30 cellular contexts compared by ENCODE assay signal in genomic region chr12:86711716-86712115, GRCh38.
DNase-seq lines count a peak whose midpoint lies in the region; ATAC-seq and TF ChIP-seq lines count a peak whose summit lies in the region.
"Had no signal": no experiment of that assay in that cellular context is flagged by ENCODE, and none has a peak within 500 bp of the region (broad histone marks: within the 10 kb centered on the region; RNA-seq: fewer than 3 reads in every experiment).

No MANE protein-coding gene starts in this region.

- H3K9ac ChIP-seq in smooth muscle cell (ENCODE audit: low read depth) = peak overlapping the region; percentile 15

- no peaks in the 10 kb centered on the region for H3F3A ChIP-seq in smooth muscle cell (ENCODE audit: low read depth)

- H3K4me1 ChIP-seq in smooth muscle cell (ENCODE audit: low read depth) = no peaks in the 10 kb centered on the region
- H3K4me1 ChIP-seq: gastrocnemius medialis, suprapubic skin, upper lobe of right lung had no signal

- in situ Hi-C loops in brain microvascular endothelial cell (cut with HindIII; ENCODE audit: low pct_ligation_motif_present, low sequenced_read_pairs) = no loop called here
- in situ Hi-C loops in GM13976 (cut with MboI; ENCODE audit: low sequenced_read_pairs, unreplicated experiment) = no loop called here

- no peaks in the 10 kb centered on the region for H4K20me1 ChIP-seq in smooth muscle cell (ENCODE audit: low read depth)

- H3K36me3 ChIP-seq in brain microvascular endothelial cell (replicated peaks) (no peaks in the 10 kb centered on the region), smooth muscle cell (ENCODE audit: low read depth) (no peaks in the 10 kb centered on the region)
- H3K36me3 ChIP-seq: gastrocnemius medialis, suprapubic skin, upper lobe of right lung, WERI-Rb-1 had no signal

- H3K4me2 ChIP-seq in smooth muscle cell = peak overlapping the region; percentile 67

- ATAC-seq in HG02973 (IDR thresholded peaks at IDR 0.05; ENCODE audit: unreplicated experiment) = no peak
- ATAC-seq: HepG2; natural killer cell treated with Interleukin-12 subunit alpha and Interleukin-12 subunit beta and Interleukin-15 and Interleukin-18, amount 100 ng/mL, for 72 hours; T-cell; upper lobe of right lung had no signal

- H3K9me3 ChIP-seq in smooth muscle cell (replicated peaks; ENCODE audit: low read depth) = no peaks in the 10 kb centered on the region
- H3K9me3 ChIP-seq: gastrocnemius medialis, suprapubic skin, upper lobe of right lung had no signal

- no peak overlapping the region for H2AFZ ChIP-seq in smooth muscle cell (ENCODE audit: low read depth)

- TF ChIP-seq CTCF in brain microvascular endothelial cell (IDR thresholded peaks at IDR 0.05; ENCODE audit: low read depth, low read length, missing control alignments) (no peak), smooth muscle cell (IDR thresholded peaks at IDR 0.05; ENCODE audit: borderline replicate concordance, insufficient read depth, poor library complexity, severe bottlenecking) (no peak), GM13976 (IDR thresholded peaks at IDR 0.05; ENCODE audit: borderline replicate concordance, control extremely low read depth, extremely low read depth, insufficient read depth, missing control alignments) (no peak)

- 95% methylated on average over 1 of the region's 1 CpG for WGBS in smooth muscle cell (ENCODE audit: low lambda C conversion rate)

- peak; percentile 1 for DNase-seq in DMS 273 (lab: John Stamatoyannopoulos, UW; ENCODE audit: unreplicated experiment)
- DNase-seq in DMS 273 treated with DMSO at 0.1 percent for 48 hours (lab: John Stamatoyannopoulos, UW) = no peak
- no peak for DNase-seq in brain microvascular endothelial cell
- DNase-seq in iris pigment epithelial cell (ENCODE audit: low read depth) = peak; percentile 28
- DNase-seq in smooth muscle cell (lab: John Stamatoyannopoulos, UW; ENCODE audit: unreplicated experiment) = no peak
- no peak for DNase-seq in NCI-H2196 (lab: John Stamatoyannopoulos, UW; ENCODE audit: unreplicated experiment)
- DNase-seq in GM13976 (ENCODE audit: low spot score) = no peak
- DNase-seq: activated CD4-positive, alpha-beta T cell treated with anti-CD3 and anti-CD28 coated beads for 48 hours; activated effector memory CD4-positive, alpha-beta T cell treated with Interleukin-2 at 50 U/mL for 16 hours; activated T-cell treated with anti-CD3 and anti-CD28 coated beads for 4 hours; aorta; caudate nucleus; gastrocnemius medialis; Karpas-422; left cardiac atrium; NCI-H1436 treated with DMSO at 0.1 percent for 48 hours; NCI-H82; small intestine; stimulated activated CD4-positive, alpha-beta T cell treated with anti-CD3 and anti-CD28 coated beads, Interleukin-1b, Interleukin-23, amount 100 ng/mL, for 48 hours; stimulated activated naive CD4-positive, alpha-beta T cell treated with Interleukin-2 at 50 U/mL for 16 hours; T-cell; upper lobe of right lung; WERI-Rb-1 had no signal

- no peak overlapping the region for H3K4me3 ChIP-seq in brain microvascular endothelial cell (ENCODE audit: low read depth, low read length)
- H3K4me3 ChIP-seq in smooth muscle cell = no peak overlapping the region
- H3K4me3 ChIP-seq: gastrocnemius medialis, GM12878, lung, suprapubic skin, upper lobe of right lung had no signal

- H3K79me2 ChIP-seq in smooth muscle cell (ENCODE audit: low read depth) = no peaks in the 10 kb centered on the region

- H3K27ac ChIP-seq in brain microvascular endothelial cell (peak overlapping the region; percentile 47), smooth muscle cell (ENCODE audit: low read depth) (peak overlapping the region; percentile 91)
- H3K27ac ChIP-seq: 22Rv1, gastrocnemius medialis, suprapubic skin, upper lobe of right lung, WERI-Rb-1 had no signal

- H3K27me3 ChIP-seq in brain microvascular endothelial cell (replicated peaks) (no peaks in the 10 kb centered on the region), smooth muscle cell (ENCODE audit: low read depth) (no peaks in the 10 kb centered on the region)
- H3K27me3 ChIP-seq: gastrocnemius medialis, suprapubic skin, upper lobe of right lung had no signal

Comparison
In these comparisons a context has a peak if more than half of its experiments do, and no peak if none do; other contexts are left out.
1. DNase-seq: peak in DMS 273 (single experiment) and iris pigment epithelial cell (single experiment); none in DMS 273 treated with DMSO at 0.1 percent for 48 hours (single experiment), brain microvascular endothelial cell (single experiment), smooth muscle cell (single experiment), NCI-H2196 (single experiment) and GM13976 (single experiment).